Comparison of ENCODE assay signal across 8 cellular contexts in genomic region chr15:43509923-43510229, GRCh38. TPM values are rescaled to one million over a fixed set of nuclear protein-coding genes. Genes with fewer than 3 reads are reported as not detected.
DNase-seq lines count a peak whose midpoint lies in the region; ATAC-seq and TF ChIP-seq lines count a peak whose summit lies in the region.

No MANE protein-coding gene starts in this region.

- intact Hi-C loops in esophagus squamous epithelium (cut with DNase I), result no loop called here

- no peak overlapping the region for H4K8ac ChIP-seq in trophoblast cell (ENCODE audit: low read depth, low read length)

- H4K91ac ChIP-seq in trophoblast cell (ENCODE audit: low read depth, low read length), result no peak overlapping the region

- no peaks in the 10 kb centered on the region for H3K9me3 ChIP-seq in SJSA1 (replicated peaks)
- no peaks in the 10 kb centered on the region for H3K9me3 ChIP-seq in esophagus squamous epithelium
- peaks cover 1% of the 10 kb centered on the region for H3K9me3 ChIP-seq in trophoblast cell (ENCODE audit: insufficient read depth, low read depth, low read length)

- no peak overlapping the region for H2BK5ac ChIP-seq in trophoblast cell (ENCODE audit: low read depth, low read length, poor library complexity)

- H2AK5ac ChIP-seq in trophoblast cell (ENCODE audit: low read length), result no peak overlapping the region

- H3K4ac ChIP-seq in trophoblast cell (ENCODE audit: low read depth, low read length), result no peak overlapping the region

- peak overlapping the region; percentile 29; the same call in 1 of the 2 replicates for H3K27ac ChIP-seq in SJSA1
- peak overlapping the region in 3 of 4 donors; percentile 81 to 86 (median 81) for H3K27ac ChIP-seq in esophagus squamous epithelium
- no peak overlapping the region for H3K27ac ChIP-seq in trophoblast cell (ENCODE audit: low read depth, low read length)

- H3K9ac ChIP-seq in trophoblast cell (ENCODE audit: low read length), result no peak overlapping the region

- H3K79me1 ChIP-seq in trophoblast cell (ENCODE audit: low read length), result no peaks in the 10 kb centered on the region

- no peak overlapping the region for H2BK120ac ChIP-seq in trophoblast cell (ENCODE audit: insufficient read depth, low read length, poor library complexity)

- ATAC-seq in HG02759 (IDR thresholded peaks at IDR 0.05; ENCODE audit: unreplicated experiment) (no peak), GM18861 (IDR thresholded peaks at IDR 0.05; ENCODE audit: unreplicated experiment) (no peak)

- H3K4me2 ChIP-seq in trophoblast cell (ENCODE audit: low read length), result peak overlapping the region; percentile 82

- H3K27me3 ChIP-seq in SJSA1 (replicated peaks) (no peaks in the 10 kb centered on the region), esophagus squamous epithelium (peaks cover 0 to 7% (median 0%) of the 10 kb centered on the region in 4 donors), trophoblast cell (ENCODE audit: insufficient read depth, low read length) (no peaks in the 10 kb centered on the region)

- H2AFZ ChIP-seq in trophoblast cell (ENCODE audit: insufficient read depth, low read length, poor library complexity), result no peak overlapping the region

- DNase-seq in ELR (ENCODE audit: low read depth), result peak; percentile 40
- DNase-seq in SJSA1 (ENCODE audit: low read depth in 1 of 2, low spot score in 2 of 2), result no peak
- no peak for DNase-seq in esophagus squamous epithelium (lab: John Stamatoyannopoulos, UW)
- DNase-seq in trophoblast cell, result no peak
- DNase-seq in iPS-NIHi7 (ENCODE audit: extremely low spot score), result no peak
- no peak for DNase-seq in hepatic stellate cell (ENCODE audit: low spot score)

- no peak overlapping the region for H3K14ac ChIP-seq in trophoblast cell (ENCODE audit: low read length)

- WGBS in esophagus squamous epithelium, 2 donors, result 24 to 31% methylated on average over 2 of the region's 2 CpGs
- no CpG with 5 or more reads among the region's 2 CpGs for WGBS in trophoblast cell (ENCODE audit: extremely low coverage, insufficient coverage, insufficient read length)

- H3K23ac ChIP-seq in trophoblast cell (ENCODE audit: low read length), result no peak overlapping the region

- TF ChIP-seq POLR2A in esophagus squamous epithelium (IDR thresholded peaks at IDR 0.05), result no peak

- H2BK12ac ChIP-seq in trophoblast cell (ENCODE audit: low read length), result no peak overlapping the region

- H4K12ac ChIP-seq in trophoblast cell (ENCODE audit: low read depth, low read length), result no peak overlapping the region

- H3K36me3 ChIP-seq in SJSA1, result no peaks in the 10 kb centered on the region
- no peaks in the 10 kb centered on the region for H3K36me3 ChIP-seq in esophagus squamous epithelium
- H3K36me3 ChIP-seq in trophoblast cell (ENCODE audit: control insufficient read depth in 1 of 2, insufficient read depth in 2 of 2, low read length in 2 of 2), result no peaks in the 10 kb centered on the region

- H3K4me3 ChIP-seq in SJSA1, result peak overlapping the region; percentile 45
- peak overlapping the region; percentile 46 to 71 (median 61) for H3K4me3 ChIP-seq in esophagus squamous epithelium
- H3K4me3 ChIP-seq in trophoblast cell (ENCODE audit: low read depth, low read length), result no peak overlapping the region

- H3K79me2 ChIP-seq in trophoblast cell (ENCODE audit: control insufficient read depth, insufficient read depth, low read length, poor library complexity), result no peaks in the 10 kb centered on the region

- no peak overlapping the region for H3K18ac ChIP-seq in trophoblast cell (ENCODE audit: low read length)

- H3K4me1 ChIP-seq in SJSA1 (replicated peaks) (peaks cover 28% of the 10 kb centered on the region), esophagus squamous epithelium (peaks cover 6 to 26% (median 17%) of the 10 kb centered on the region in 3 donors), trophoblast cell (ENCODE audit: control insufficient read depth in 1 of 2, insufficient read depth in 2 of 2, low read length in 2 of 2) (peaks cover 2 to 7% of the 10 kb centered on the region in 2 experiments)

- no peak for TF ChIP-seq CTCF in esophagus squamous epithelium (IDR thresholded peaks at IDR 0.05)

RNA-seq across cellular contexts. Expression of gene MAP1A, which starts 7.5 kb away (rescaled TPM):
- total RNA-seq in SJSA1 (2014; rRNA removed; shearing (Covaris generic)), result 37.3 and 58.7 TPM in 2 replicates
- total RNA-seq in esophagus squamous epithelium, result 1 to 10 TPM in 2 of 4 donors, under 1 TPM in 2; 0.53 to 5.9 (median 2.3) TPM
- polyA plus RNA-seq in trophoblast cell (2013), result 4.6 and 5.0 TPM in 2 replicates

RNA-seq across cellular contexts. Expression of gene TP53BP1, which starts 16.9 kb away (rescaled TPM):
- total RNA-seq in SJSA1 (2014; rRNA removed; shearing (Covaris generic)), result 22.2 and 31.2 TPM in 2 replicates
- 10 to 100 TPM; 11.9 to 27.6 (median 20.6) TPM for total RNA-seq in esophagus squamous epithelium
- polyA plus RNA-seq in trophoblast cell (2013), result 22.8 TPM in 2 replicates
